In genomic region chr20:9835302-9835701, GRCh38 we compare ENCODE assay signal across 20 cellular contexts. TPM values are rescaled to one million over a fixed set of nuclear protein-coding genes. Genes with fewer than 3 reads are reported as not detected.
DNase-seq lines count a peak whose midpoint lies in the region; ATAC-seq lines count a peak whose summit lies in the region.
"Had no signal": no experiment of that assay in that cellular context is flagged by ENCODE, and none has a peak within 500 bp of the region (broad histone marks: within the 10 kb centered on the region; RNA-seq: fewer than 3 reads in every experiment).

No MANE protein-coding gene starts in this region.

- peaks cover 16% of the 10 kb centered on the region for H3K27me3 Mint-ChIP-seq in stimulated activated memory B cell treated with anti-CD40 and anti-IgM and Interleukin-4, amounts not matched to agents 10 μg/mL and 1 μg/mL and 100 μg/mL, for 72 hours

- H3K4me3 Mint-ChIP-seq in stimulated activated memory B cell treated with anti-CD40 and anti-IgM and Interleukin-4, amounts not matched to agents 10 μg/mL and 1 μg/mL and 100 μg/mL, for 72 hours = no peak overlapping the region
- H3K4me3 Mint-ChIP-seq: B cell; CD4-positive, alpha-beta T cell; CD8-positive, alpha-beta T cell had no signal

- H3K36me3 Mint-ChIP-seq in stimulated activated memory B cell treated with anti-CD40 and anti-IgM and Interleukin-4, amounts not matched to agents 10 μg/mL and 1 μg/mL and 100 μg/mL, for 72 hours = no peaks in the 10 kb centered on the region
- H3K36me3 Mint-ChIP-seq: CD8-positive, alpha-beta T cell had no signal

- DNase-seq in G401 (ENCODE audit: low spot score) (peak; percentile 67), cerebellar cortex (ENCODE audit: low spot score) (peak; percentile 63), Right ventricle myocardium inferior (ENCODE audit: missing footprints) (no peak), UCSD-AML1 (lab: John Stamatoyannopoulos, UW; ENCODE audit: unreplicated experiment) (no peak)
- DNase-seq: AML-193; Caco-2; Calu3; CD4-positive, alpha-beta T cell; CD8-positive, alpha-beta T cell; DMS153; DMS53; DMS79; DND-41; EL; GF-D8 had no signal

- H3K27ac Mint-ChIP-seq in stimulated activated memory B cell treated with anti-CD40 and anti-IgM and Interleukin-4, amounts not matched to agents 10 μg/mL and 1 μg/mL and 100 μg/mL, for 72 hours = no peak overlapping the region
- H3K27ac Mint-ChIP-seq: B cell; CD4-positive, alpha-beta T cell; CD8-positive, alpha-beta T cell had no signal

- no peaks in the 10 kb centered on the region for H3K4me1 Mint-ChIP-seq in stimulated activated memory B cell treated with anti-CD40 and anti-IgM and Interleukin-4, amounts not matched to agents 10 μg/mL and 1 μg/mL and 100 μg/mL, for 72 hours
- H3K4me1 Mint-ChIP-seq: B cell had no signal

- in situ Hi-C loops in G401 (cut with HindIII; ENCODE audit: low sequenced_read_pairs) = no loop called here

- peak; percentile 20 for ATAC-seq in stimulated activated memory B cell treated with anti-CD40 and anti-IgM and Interleukin-4, amounts not matched to agents 10 μg/mL and 1 μg/mL and 100 μg/mL, for 72 hours
- ATAC-seq in GM21526 (IDR thresholded peaks at IDR 0.05; ENCODE audit: low FRiP score, unreplicated experiment) (no peak), Right ventricle myocardium inferior (no peak)
- ATAC-seq: A549; CD8-positive, alpha-beta T cell had no signal

- peaks cover 3% of the 10 kb centered on the region for H3K9me3 Mint-ChIP-seq in stimulated activated memory B cell treated with anti-CD40 and anti-IgM and Interleukin-4, amounts not matched to agents 10 μg/mL and 1 μg/mL and 100 μg/mL, for 72 hours
- H3K9me3 Mint-ChIP-seq: CD8-positive, alpha-beta T cell had no signal

- intact Hi-C loops in Right ventricle myocardium inferior (cut with DNase I) = no loop called here

RNA-seq across cellular contexts. Expression of gene PAK5, which starts 3.6 kb away (rescaled TPM):
- total RNA-seq in G401 (2014; rRNA removed; shearing (Covaris generic)) = not detected in 2 replicates
- total RNA-seq in Right ventricle myocardium inferior = not detected
- total RNA-seq: A172; B cell; Caco-2; Calu3; CD4-positive, alpha-beta T cell; CD8-positive, alpha-beta T cell had no signal

Comparison
In these comparisons a context has a peak if more than half of its experiments do, and no peak if none do; other contexts are left out.
1. DNase-seq: peak in G401 (single experiment) and cerebellar cortex (single experiment); none in Right ventricle myocardium inferior (single experiment) and UCSD-AML1 (single experiment).